Comparison of ENCODE assay signal across 21 cellular contexts in the genomic region with DNA sequence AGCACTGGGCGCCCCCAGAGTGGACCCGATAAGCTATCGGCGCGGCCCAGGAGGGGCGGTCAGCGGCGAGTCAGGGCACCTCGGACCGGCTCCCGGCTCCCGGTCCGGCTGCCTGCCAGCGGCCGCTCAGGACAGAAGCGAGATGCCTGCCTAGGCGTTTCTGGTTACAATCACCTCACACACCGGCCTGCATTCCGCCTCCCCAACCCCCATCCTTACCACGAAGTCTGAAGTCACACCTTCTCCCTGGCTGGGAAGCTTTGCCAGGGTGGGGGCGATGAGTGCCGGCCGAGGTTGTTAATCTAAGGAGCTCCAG. TPM values are rescaled to one million over a fixed set of nuclear protein-coding genes. Genes with fewer than 3 reads are reported as not detected.
DNase-seq lines count a peak whose midpoint lies in the region; ATAC-seq, FAIRE-seq and TF ChIP-seq lines count a peak whose summit lies in the region.
"Had no signal": no experiment of that assay in that cellular context is flagged by ENCODE, and none has a peak within 500 bp of the region (broad histone marks: within the 10 kb centered on the region; RNA-seq: fewer than 3 reads in every experiment).

No MANE protein-coding gene starts in this region.

- TF ChIP-seq EP300 in K562 (IDR thresholded peaks at IDR 0.05; ENCODE audit: low read length), result no peak

- in situ Hi-C loops in K562 (cut with MboI), result no loop called here

- no peaks in the 10 kb centered on the region for H3K36me3 ChIP-seq in K562 (ENCODE audit: control insufficient read depth, insufficient read depth, low read length)
- no peaks in the 10 kb centered on the region for H3K36me3 ChIP-seq in heart right ventricle
- no peaks in the 10 kb centered on the region for H3K36me3 ChIP-seq in iPS-20b (ENCODE audit: insufficient read depth, low read depth, low read length)
- H3K36me3 ChIP-seq: BE2C had no signal

- no peak overlapping the region for H3K4me2 ChIP-seq in K562 (ENCODE audit: insufficient read depth, low read length)

- H3K4me1 ChIP-seq in K562 (replicated peaks in 1 of 2; ENCODE audit: control insufficient read depth in 2 of 2, insufficient read depth in 2 of 2, low read length in 2 of 2) (peaks cover 0 to 16% of the 10 kb centered on the region in 2 experiments; a peak in 2 of 5 replicates), heart right ventricle (peaks cover 0 to 31% (median 7%) of the 10 kb centered on the region in 9 donors), iPS-20b (ENCODE audit: insufficient read depth, low read length) (peaks cover 11% of the 10 kb centered on the region; the same call in 1 of the 2 replicates)
- H3K4me1 ChIP-seq: BE2C, Caco-2 had no signal

- H3K27me3 ChIP-seq in K562 (ENCODE audit: control insufficient read depth in 2 of 2, insufficient read depth in 2 of 2, low read length in 2 of 2) (peaks cover 22 to 54% of the 10 kb centered on the region in 2 experiments; a peak in 4 of 5 replicates), heart right ventricle (peaks cover 0 to 95% (median 81%) of the 10 kb centered on the region in 7 donors), iPS-20b (ENCODE audit: insufficient read depth, low read length) (peaks cover 98% of the 10 kb centered on the region)

- no peak overlapping the region for H2AFZ ChIP-seq in K562 (ENCODE audit: low read depth, low read length)

- no peaks in the 10 kb centered on the region for H3K9me3 ChIP-seq in K562 (replicated peaks; ENCODE audit: control insufficient read depth, insufficient read depth, low read depth, low read length)
- H3K9me3 ChIP-seq in heart right ventricle, result no peaks in the 10 kb centered on the region
- no peaks in the 10 kb centered on the region; the same call in 1 of the 2 replicates for H3K9me3 ChIP-seq in iPS-20b (ENCODE audit: insufficient read depth, low read depth, low read length)
- H3K9me3 ChIP-seq: BE2C, Caco-2 had no signal

- H3K79me2 ChIP-seq in K562 (ENCODE audit: control insufficient read depth, insufficient read depth, low read length), result no peaks in the 10 kb centered on the region

- no peak overlapping the region for H3K4me3 ChIP-seq in K562
- no peak overlapping the region for H3K4me3 ChIP-seq in heart right ventricle
- H3K4me3 ChIP-seq in iPS-20b (ENCODE audit: low read length), result peak overlapping the region; percentile 41; the same call in 1 of the 2 replicates

- H3K27ac ChIP-seq in K562 (ENCODE audit: extremely low read depth, low read depth, low read length) (no peak overlapping the region), heart right ventricle (no peak overlapping the region), iPS-20b (ENCODE audit: low read length) (no peak overlapping the region)

- intact Hi-C loops in K562 (cut with micrococcal nuclease), result no loop called here
- intact Hi-C loops in heart right ventricle (cut with DNase I), result no loop called here

- CTCF ChIA-PET in K562 (lab: Yijun Ruan, JAX; ENCODE audit: low intra/inter-chr PET ratio), result no interaction called here

- TF ChIP-seq CTCF in K562 (IDR thresholded peaks at IDR 0.05 in 2 of 3, conservative IDR thresholded peaks at IDR 0.05 in 1 of 3; ENCODE audit: insufficient read depth in 2 of 3, low read depth in 1 of 3, low read length in 3 of 3) (no peak), heart right ventricle (IDR thresholded peaks at IDR 0.05) (no peak)

- TF ChIP-seq POLR2A in K562 (conservative IDR thresholded peaks at IDR 0.05) (no peak), H54 (IDR thresholded peaks at IDR 0.05; ENCODE audit: low read depth, low read length) (no peak)

- DNase-seq in ELF-1 (ENCODE audit: low read depth, low spot score) (peak; percentile 49), K562 (ENCODE audit: extremely low read depth in 1 of 4, low spot score in 3 of 4) (peak in 2 of 4 experiments; percentile 19 to 30), heart right ventricle (peak in 1 of 2 donors; percentile 7), NCI-H2227 treated with DMSO at 0.1 percent for 48 hours (lab: John Stamatoyannopoulos, UW) (no peak), H54 (ENCODE audit: insufficient read length, low spot score) (no peak)
- DNase-seq: BE2C; Caco-2; CD4-positive, alpha-beta T cell; GF-D8; NCI-H1092 treated with DMSO at 0.1 percent for 48 hours; NCI-H146; NCI-H2029 treated with DMSO at 0.1 percent for 48 hours; NCI-H2171; NCI-H446; NCI-H69 had no signal

- POLR2A ChIA-PET in K562 (lab: Yijun Ruan, JAX), result no interaction called here

- no peak overlapping the region for H3K9ac ChIP-seq in K562 (ENCODE audit: insufficient read depth in 1 of 2, low read depth in 2 of 2, low read length in 2 of 2)
- H3K9ac ChIP-seq in iPS-20b (ENCODE audit: low read depth, low read length), result no peak overlapping the region

- 1% methylated on average over 14 of the region's 23 CpGs for WGBS in K562 (ENCODE audit: insufficient coverage, low coverage, missing lambda C conversion rate)
- WGBS in heart right ventricle, 2 donors, result 3 to 4% methylated on average over 23 of the region's 23 CpGs

- H4K20me1 ChIP-seq in K562 (replicated peaks; ENCODE audit: control insufficient read depth, insufficient read depth, low read length), result no peaks in the 10 kb centered on the region; the same call in 1 of the 2 replicates

- FAIRE-seq in K562 (lab: Jason Lieb, UNC) (no peak), H54 (lab: Jason Lieb, UNC) (no peak)

- no peak for TF ChIP-seq RAD21 in K562 (CRISPR knock-in tag; conservative IDR thresholded peaks at IDR 0.05 in 1 of 2, IDR thresholded peaks at IDR 0.05 in 1 of 2)

- peaks cover 3% of the 10 kb centered on the region for H3K9me1 ChIP-seq in K562 (ENCODE audit: control insufficient read depth, insufficient read depth, low read length)

- no TSS peak for BruUV-seq in K562 (replicated peaks; lab: Mats Ljungman, UMichigan)

- no peak; the same call in 2 of the 3 replicates for ATAC-seq in K562
- ATAC-seq in heart right ventricle, result peak; percentile 28 to 78 (median 64)
- no peak for ATAC-seq in HG03280 (IDR thresholded peaks at IDR 0.05; ENCODE audit: unreplicated experiment)
- no peak for ATAC-seq in GM21526 (IDR thresholded peaks at IDR 0.05; ENCODE audit: low FRiP score, unreplicated experiment)
- ATAC-seq: HCT116, Panc1 had no signal

TF ChIP-seq in K562, 482 proteins besides CTCF, POLR2A, EP300 and RAD21:
- TF ChIP-seq KLF13 (tag; IDR thresholded peaks at IDR 0.05; ENCODE audit: borderline replicate concordance, low read depth) (no peak), CBFA2T3 (IDR thresholded peaks at IDR 0.05) (peak; percentile 34; the same call in 1 of the 2 replicates)
TF ChIP-seq in K562: peak in this region for 1.

RNA-seq across cellular contexts. Expression of gene TBX5, which starts 42.6 kb away (rescaled TPM):
- total RNA-seq in K562 (2011; cell fraction: chromatin; rRNA removed; ENCODE audit: low replicate concordance), result not detected in 2 replicates
- total RNA-seq in K562 (2011; cell fraction: nucleolus; rRNA removed), result not detected in 2 replicates
- not detected in 2 replicates for total RNA-seq in K562 (2011; cell fraction: nucleoplasm; rRNA removed)
- not detected in 2 replicates for total RNA-seq in K562 (2014; rRNA removed)
- total RNA-seq in K562 (2014; rRNA removed; fragmentation: Illumina TruSeq; extraction: Trizol), result not detected in 2 replicates
- total RNA-seq in K562 (2015; rRNA removed; fragmentation: Illumina TruSeq; extraction: Trizol), result not detected in 2 replicates
- total RNA-seq in K562 (2021), result not detected in 2 replicates
- not detected in 2 replicates for polyA plus RNA-seq in K562 (2011; rRNA removed)
- polyA plus RNA-seq in K562 (2011; cell fraction: cytosol; rRNA removed), result not detected in 2 replicates
- not detected in 2 replicates for polyA plus RNA-seq in K562 (2011; cell fraction: nucleus; rRNA removed)
- not detected in 2 replicates for polyA plus RNA-seq in K562 (2012)
- polyA plus RNA-seq in K562 (2014; fragmentation: Illumina TruSeq; extraction: Trizol), result not detected in 2 replicates
- polyA plus RNA-seq in K562 (2014; fragmentation: Nextera tagmentation; extraction: Ambion mirVana), result not detected
- polyA plus RNA-seq in K562 (2014; rRNA removed), result not detected in 2 replicates
- polyA minus RNA-seq in K562 (2011; rRNA and poly(A)+ RNA removed), result not detected in 2 replicates
- not detected in 2 replicates for polyA minus RNA-seq in K562 (2011; cell fraction: cytosol; rRNA and poly(A)+ RNA removed)
- not detected in 2 replicates for polyA minus RNA-seq in K562 (2011; cell fraction: nucleus; rRNA and poly(A)+ RNA removed)
- 10 to 100 TPM; 24.6 to 70.1 (median 54.3) TPM for total RNA-seq in heart right ventricle
- polyA plus RNA-seq in heart right ventricle, result 10 to 100 TPM in 1 of 2 donors, 1 to 10 TPM in 1; 4.0 to 30.2 TPM
- total RNA-seq: A172; Caco-2; CD4-positive, alpha-beta T cell had no signal

Comparison
In these comparisons a context has a peak if more than half of its experiments do, and no peak if none do; other contexts are left out.
1. ATAC-seq: peak in heart right ventricle (8 of 8); none in K562 (single experiment), HG03280 (single experiment) and GM21526 (single experiment).
2. RNA of gene TBX5, which starts 42.6 kb away (total RNA-seq): 24.6 to 70.1 TPM in heart right ventricle; not detected in K562; every median in the first group is over 10 times any median in the second.